ENCODE assay signal across 1 cellular context in genomic region chr12:132144115-132145071, GRCh38.
TF ChIP-seq lines count a peak whose summit lies in the region.

Gene DDX51 (minus strand): TSS chr12:132144319. CDS start chr12:132144296, 23 bp downstream.
Gene NOC4L (plus strand): TSS chr12:132144457. CDS start chr12:132144489, 32 bp downstream.

TF ChIP-seq in K562, 482 proteins besides CTCF, POLR2A, EP300 and RAD21 (continued from another document and continues in another):
- TF ChIP-seq, protein P1, sequence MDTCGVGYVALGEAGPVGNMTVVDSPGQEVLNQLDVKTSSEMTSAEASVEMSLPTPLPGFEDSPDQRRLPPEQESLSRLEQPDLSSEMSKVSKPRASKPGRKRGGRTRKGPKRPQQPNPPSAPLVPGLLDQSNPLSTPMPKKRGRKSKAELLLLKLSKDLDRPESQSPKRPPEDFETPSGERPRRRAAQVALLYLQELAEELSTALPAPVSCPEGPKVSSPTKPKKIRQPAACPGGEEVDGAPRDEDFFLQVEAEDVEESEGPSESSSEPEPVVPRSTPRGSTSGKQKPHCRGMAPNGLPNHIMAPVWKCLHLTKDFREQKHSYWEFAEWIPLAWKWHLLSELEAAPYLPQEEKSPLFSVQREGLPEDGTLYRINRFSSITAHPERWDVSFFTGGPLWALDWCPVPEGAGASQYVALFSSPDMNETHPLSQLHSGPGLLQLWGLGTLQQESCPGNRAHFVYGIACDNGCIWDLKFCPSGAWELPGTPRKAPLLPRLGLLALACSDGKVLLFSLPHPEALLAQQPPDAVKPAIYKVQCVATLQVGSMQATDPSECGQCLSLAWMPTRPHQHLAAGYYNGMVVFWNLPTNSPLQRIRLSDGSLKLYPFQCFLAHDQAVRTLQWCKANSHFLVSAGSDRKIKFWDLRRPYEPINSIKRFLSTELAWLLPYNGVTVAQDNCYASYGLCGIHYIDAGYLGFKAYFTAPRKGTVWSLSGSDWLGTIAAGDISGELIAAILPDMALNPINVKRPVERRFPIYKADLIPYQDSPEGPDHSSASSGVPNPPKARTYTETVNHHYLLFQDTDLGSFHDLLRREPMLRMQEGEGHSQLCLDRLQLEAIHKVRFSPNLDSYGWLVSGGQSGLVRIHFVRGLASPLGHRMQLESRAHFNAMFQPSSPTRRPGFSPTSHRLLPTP (IDR thresholded peaks at IDR 0.05; ENCODE audit: borderline replicate concordance, extremely low read depth, insufficient read length), result no peak
- TF ChIP-seq HLTF (IDR thresholded peaks at IDR 0.05) (peak; percentile 65; the same call in 1 of the 2 replicates), MBD1 (CRISPR knock-in tag; IDR thresholded peaks at IDR 0.05) (no peak), CBX5 (IDR thresholded peaks at IDR 0.05; ENCODE audit: borderline replicate concordance, low read depth) (peak; percentile 46; the same call in 1 of the 2 replicates), ZFP30 (CRISPR knock-in tag; IDR thresholded peaks at IDR 0.05; ENCODE audit: borderline replicate concordance) (no peak), TCFL5 (CRISPR knock-in tag; conservative IDR thresholded peaks at IDR 0.05) (no peak), HNRNPUL1 (IDR thresholded peaks at IDR 0.05; ENCODE audit: low read length) (no peak), EP400 (IDR thresholded peaks at IDR 0.05) (peak; percentile 95), TARDBP (IDR thresholded peaks at IDR 0.05) (no peak; the same call in 1 of the 2 replicates), KLF13 (tag; IDR thresholded peaks at IDR 0.05; ENCODE audit: borderline replicate concordance, low read depth) (peak; percentile 70; the same call in 1 of the 2 replicates), NR1H2 (CRISPR knock-in tag; IDR thresholded peaks at IDR 0.05) (no peak), ZNF3 (CRISPR knock-in tag; IDR thresholded peaks at IDR 0.05) (no peak), ZNF232 (CRISPR knock-in tag; IDR thresholded peaks at IDR 0.05) (0 out of 2 replicates have a peak, but pooled peaks have one; percentile 30), GABPB2 (CRISPR knock-in tag; conservative IDR thresholded peaks at IDR 0.05) (no peak), POLR2AphosphoS2 (IDR thresholded peaks at IDR 0.05; ENCODE audit: low read length) (no peak), ZNF197 (CRISPR knock-in tag; IDR thresholded peaks at IDR 0.05; ENCODE audit: low read depth) (no peak), FOXJ2 (tag; IDR thresholded peaks at IDR 0.05) (no peak), THAP12 (CRISPR knock-in tag; IDR thresholded peaks at IDR 0.05) (0 out of 2 replicates have a peak, but pooled peaks have one; percentile 71), TGIF2 (CRISPR knock-in tag; IDR thresholded peaks at IDR 0.05) (peak; percentile 57; the same call in 1 of the 2 replicates), TCF7L2 (IDR thresholded peaks at IDR 0.05; ENCODE audit: low read depth, low read length) (no peak), MAFG (tag; conservative IDR thresholded peaks at IDR 0.05) (no peak), BRF2 (IDR thresholded peaks at IDR 0.05; ENCODE audit: borderline replicate concordance, insufficient read depth, insufficient read length) (no peak), BMI1 (IDR thresholded peaks at IDR 0.05; ENCODE audit: low read length) (no peak), SMAD1 (IDR thresholded peaks at IDR 0.05; ENCODE audit: low read depth, low read length, partially characterized antibody) (peak; percentile 43), NRF1 (conservative IDR thresholded peaks at IDR 0.05 in 1 of 2, IDR thresholded peaks at IDR 0.05 in 1 of 2) (peak; percentile 67 to 79), ESRRA (IDR thresholded peaks at IDR 0.05; ENCODE audit: borderline replicate concordance, low read depth) (peak; percentile 71; the same call in 1 of the 2 replicates), FOXJ3 (CRISPR knock-in tag; IDR thresholded peaks at IDR 0.05) (no peak), NCOA2 (IDR thresholded peaks at IDR 0.05; ENCODE audit: partially characterized antibody in 2 of 2) (no peak), ZFP1 (CRISPR knock-in tag; IDR thresholded peaks at IDR 0.05) (no peak), KDM4B (IDR thresholded peaks at IDR 0.05; ENCODE audit: borderline replicate concordance in 2 of 2, low read depth in 1 of 2) (peak in 1 of 2 experiments; percentile 67; a peak in 1 of 4 replicates), MAFK (IDR thresholded peaks at IDR 0.05; ENCODE audit: low read length) (no peak)
- TF ChIP-seq, protein P2, sequence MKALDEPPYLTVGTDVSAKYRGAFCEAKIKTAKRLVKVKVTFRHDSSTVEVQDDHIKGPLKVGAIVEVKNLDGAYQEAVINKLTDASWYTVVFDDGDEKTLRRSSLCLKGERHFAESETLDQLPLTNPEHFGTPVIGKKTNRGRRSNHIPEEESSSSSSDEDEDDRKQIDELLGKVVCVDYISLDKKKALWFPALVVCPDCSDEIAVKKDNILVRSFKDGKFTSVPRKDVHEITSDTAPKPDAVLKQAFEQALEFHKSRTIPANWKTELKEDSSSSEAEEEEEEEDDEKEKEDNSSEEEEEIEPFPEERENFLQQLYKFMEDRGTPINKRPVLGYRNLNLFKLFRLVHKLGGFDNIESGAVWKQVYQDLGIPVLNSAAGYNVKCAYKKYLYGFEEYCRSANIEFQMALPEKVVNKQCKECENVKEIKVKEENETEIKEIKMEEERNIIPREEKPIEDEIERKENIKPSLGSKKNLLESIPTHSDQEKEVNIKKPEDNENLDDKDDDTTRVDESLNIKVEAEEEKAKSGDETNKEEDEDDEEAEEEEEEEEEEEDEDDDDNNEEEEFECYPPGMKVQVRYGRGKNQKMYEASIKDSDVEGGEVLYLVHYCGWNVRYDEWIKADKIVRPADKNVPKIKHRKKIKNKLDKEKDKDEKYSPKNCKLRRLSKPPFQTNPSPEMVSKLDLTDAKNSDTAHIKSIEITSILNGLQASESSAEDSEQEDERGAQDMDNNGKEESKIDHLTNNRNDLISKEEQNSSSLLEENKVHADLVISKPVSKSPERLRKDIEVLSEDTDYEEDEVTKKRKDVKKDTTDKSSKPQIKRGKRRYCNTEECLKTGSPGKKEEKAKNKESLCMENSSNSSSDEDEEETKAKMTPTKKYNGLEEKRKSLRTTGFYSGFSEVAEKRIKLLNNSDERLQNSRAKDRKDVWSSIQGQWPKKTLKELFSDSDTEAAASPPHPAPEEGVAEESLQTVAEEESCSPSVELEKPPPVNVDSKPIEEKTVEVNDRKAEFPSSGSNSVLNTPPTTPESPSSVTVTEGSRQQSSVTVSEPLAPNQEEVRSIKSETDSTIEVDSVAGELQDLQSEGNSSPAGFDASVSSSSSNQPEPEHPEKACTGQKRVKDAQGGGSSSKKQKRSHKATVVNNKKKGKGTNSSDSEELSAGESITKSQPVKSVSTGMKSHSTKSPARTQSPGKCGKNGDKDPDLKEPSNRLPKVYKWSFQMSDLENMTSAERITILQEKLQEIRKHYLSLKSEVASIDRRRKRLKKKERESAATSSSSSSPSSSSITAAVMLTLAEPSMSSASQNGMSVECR (CRISPR knock-in tag; IDR thresholded peaks at IDR 0.05), result peak; percentile 99
- TF ChIP-seq, protein P3, sequence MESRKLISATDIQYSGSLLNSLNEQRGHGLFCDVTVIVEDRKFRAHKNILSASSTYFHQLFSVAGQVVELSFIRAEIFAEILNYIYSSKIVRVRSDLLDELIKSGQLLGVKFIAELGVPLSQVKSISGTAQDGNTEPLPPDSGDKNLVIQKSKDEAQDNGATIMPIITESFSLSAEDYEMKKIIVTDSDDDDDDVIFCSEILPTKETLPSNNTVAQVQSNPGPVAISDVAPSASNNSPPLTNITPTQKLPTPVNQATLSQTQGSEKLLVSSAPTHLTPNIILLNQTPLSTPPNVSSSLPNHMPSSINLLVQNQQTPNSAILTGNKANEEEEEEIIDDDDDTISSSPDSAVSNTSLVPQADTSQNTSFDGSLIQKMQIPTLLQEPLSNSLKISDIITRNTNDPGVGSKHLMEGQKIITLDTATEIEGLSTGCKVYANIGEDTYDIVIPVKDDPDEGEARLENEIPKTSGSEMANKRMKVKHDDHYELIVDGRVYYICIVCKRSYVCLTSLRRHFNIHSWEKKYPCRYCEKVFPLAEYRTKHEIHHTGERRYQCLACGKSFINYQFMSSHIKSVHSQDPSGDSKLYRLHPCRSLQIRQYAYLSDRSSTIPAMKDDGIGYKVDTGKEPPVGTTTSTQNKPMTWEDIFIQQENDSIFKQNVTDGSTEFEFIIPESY (CRISPR knock-in tag; IDR thresholded peaks at IDR 0.05), result peak; percentile 71
- TF ChIP-seq, protein P4, sequence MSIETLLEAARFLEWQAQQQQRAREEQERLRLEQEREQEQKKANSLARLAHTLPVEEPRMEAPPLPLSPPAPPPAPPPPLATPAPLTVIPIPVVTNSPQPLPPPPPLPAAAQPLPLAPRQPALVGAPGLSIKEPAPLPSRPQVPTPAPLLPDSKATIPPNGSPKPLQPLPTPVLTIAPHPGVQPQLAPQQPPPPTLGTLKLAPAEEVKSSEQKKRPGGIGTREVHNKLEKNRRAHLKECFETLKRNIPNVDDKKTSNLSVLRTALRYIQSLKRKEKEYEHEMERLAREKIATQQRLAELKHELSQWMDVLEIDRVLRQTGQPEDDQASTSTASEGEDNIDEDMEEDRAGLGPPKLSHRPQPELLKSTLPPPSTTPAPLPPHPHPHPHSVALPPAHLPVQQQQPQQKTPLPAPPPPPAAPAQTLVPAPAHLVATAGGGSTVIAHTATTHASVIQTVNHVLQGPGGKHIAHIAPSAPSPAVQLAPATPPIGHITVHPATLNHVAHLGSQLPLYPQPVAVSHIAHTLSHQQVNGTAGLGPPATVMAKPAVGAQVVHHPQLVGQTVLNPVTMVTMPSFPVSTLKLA (conservative IDR thresholded peaks at IDR 0.05), result peak; percentile 96 to 99
- TF ChIP-seq, protein P5, sequence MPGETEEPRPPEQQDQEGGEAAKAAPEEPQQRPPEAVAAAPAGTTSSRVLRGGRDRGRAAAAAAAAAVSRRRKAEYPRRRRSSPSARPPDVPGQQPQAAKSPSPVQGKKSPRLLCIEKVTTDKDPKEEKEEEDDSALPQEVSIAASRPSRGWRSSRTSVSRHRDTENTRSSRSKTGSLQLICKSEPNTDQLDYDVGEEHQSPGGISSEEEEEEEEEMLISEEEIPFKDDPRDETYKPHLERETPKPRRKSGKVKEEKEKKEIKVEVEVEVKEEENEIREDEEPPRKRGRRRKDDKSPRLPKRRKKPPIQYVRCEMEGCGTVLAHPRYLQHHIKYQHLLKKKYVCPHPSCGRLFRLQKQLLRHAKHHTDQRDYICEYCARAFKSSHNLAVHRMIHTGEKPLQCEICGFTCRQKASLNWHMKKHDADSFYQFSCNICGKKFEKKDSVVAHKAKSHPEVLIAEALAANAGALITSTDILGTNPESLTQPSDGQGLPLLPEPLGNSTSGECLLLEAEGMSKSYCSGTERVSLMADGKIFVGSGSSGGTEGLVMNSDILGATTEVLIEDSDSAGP (CRISPR knock-in tag; IDR thresholded peaks at IDR 0.05), result no peak
- TF ChIP-seq, protein P6, sequence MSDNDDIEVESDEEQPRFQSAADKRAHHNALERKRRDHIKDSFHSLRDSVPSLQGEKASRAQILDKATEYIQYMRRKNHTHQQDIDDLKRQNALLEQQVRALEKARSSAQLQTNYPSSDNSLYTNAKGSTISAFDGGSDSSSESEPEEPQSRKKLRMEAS (CRISPR knock-in tag; IDR thresholded peaks at IDR 0.05), result peak; percentile 93
- TF ChIP-seq, protein P7, sequence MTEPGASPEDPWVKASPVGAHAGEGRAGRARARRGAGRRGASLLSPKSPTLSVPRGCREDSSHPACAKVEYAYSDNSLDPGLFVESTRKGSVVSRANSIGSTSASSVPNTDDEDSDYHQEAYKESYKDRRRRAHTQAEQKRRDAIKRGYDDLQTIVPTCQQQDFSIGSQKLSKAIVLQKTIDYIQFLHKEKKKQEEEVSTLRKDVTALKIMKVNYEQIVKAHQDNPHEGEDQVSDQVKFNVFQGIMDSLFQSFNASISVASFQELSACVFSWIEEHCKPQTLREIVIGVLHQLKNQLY (CRISPR knock-in tag; conservative IDR thresholded peaks at IDR 0.05), result no peak
